In genomic region chr18:30985753-30986152, GRCh38 we compare ENCODE assay signal across 27 cellular contexts. TPM values are rescaled to one million over a fixed set of nuclear protein-coding genes. Genes with fewer than 3 reads are reported as not detected.
DNase-seq lines count a peak whose midpoint lies in the region; ATAC-seq, FAIRE-seq and TF ChIP-seq lines count a peak whose summit lies in the region.
"Had no signal": no experiment of that assay in that cellular context is flagged by ENCODE, and none has a peak within 500 bp of the region (broad histone marks: within the 10 kb centered on the region; RNA-seq: fewer than 3 reads in every experiment).

No MANE protein-coding gene starts in this region.

- DNase-seq in GM12891 (ENCODE audit: insufficient read length, low spot score) (no peak), epithelial cell of esophagus (ENCODE audit: low read depth) (peak; percentile 44), trophoblast cell (no peak)
- DNase-seq in CD8-positive, alpha-beta memory T cell = no peak
- DNase-seq in effector memory CD4-positive, alpha-beta T cell = no peak
- DNase-seq: Calu3, DMS79 treated with DMSO at 0.1 percent for 48 hours, GM23248, Kasumi-1, MV-4-11, NCI-H1105, NCI-H1436 treated with DMSO at 0.1 percent for 48 hours, NCI-H187 treated with DMSO at 0.1 percent for 48 hours, NCI-H446, NCI-H524 treated with DMSO at 0.1 percent for 48 hours, NCI-H774, SK-N-SH, SW 1271 had no signal

- peak; percentile 43 for FAIRE-seq in GM12891 (lab: Jason Lieb, UNC)
- FAIRE-seq: GM18507, RCC 7860 had no signal

- no peaks in the 10 kb centered on the region for H3K27me3 ChIP-seq in trophoblast cell (ENCODE audit: insufficient read depth, low read length)
- no peaks in the 10 kb centered on the region for H3K27me3 ChIP-seq in CD8-positive, alpha-beta memory T cell (ENCODE audit: insufficient read depth, low read length, poor library complexity, severe bottlenecking)
- H3K27me3 ChIP-seq in effector memory CD4-positive, alpha-beta T cell (replicated peaks; ENCODE audit: control insufficient read depth, insufficient read depth, low read length, poor library complexity, severe bottlenecking) = no peaks in the 10 kb centered on the region

- H3K27me3 Mint-ChIP-seq in CD8-positive, alpha-beta memory T cell = no peaks in the 10 kb centered on the region

- no peak overlapping the region for H2AK5ac ChIP-seq in trophoblast cell (ENCODE audit: low read length)

- H3K27ac ChIP-seq in HEK293 (ENCODE audit: extremely low read depth, low read depth, low read length) (no peak overlapping the region), trophoblast cell (ENCODE audit: low read depth, low read length) (no peak overlapping the region)
- no peak overlapping the region for H3K27ac ChIP-seq in CD8-positive, alpha-beta memory T cell (ENCODE audit: low read depth, low read length)
- no peak overlapping the region for H3K27ac ChIP-seq in effector memory CD4-positive, alpha-beta T cell (ENCODE audit: insufficient read depth, low read length, poor library complexity, severe bottlenecking)
- H3K27ac ChIP-seq: GM23248, HL-60 had no signal

- peaks cover 2 to 24% (median 11%) of the 10 kb centered on the region in 5 donors for H3K9me3 Mint-ChIP-seq in CD8-positive, alpha-beta memory T cell

- H3K18ac ChIP-seq in trophoblast cell (ENCODE audit: low read length) = no peak overlapping the region

- H3K36me3 Mint-ChIP-seq in CD8-positive, alpha-beta memory T cell = no peaks in the 10 kb centered on the region
- H3K36me3 Mint-ChIP-seq: CD14-positive monocyte had no signal

- H3K4ac ChIP-seq in trophoblast cell (ENCODE audit: low read depth, low read length) = no peak overlapping the region

- POLR2A ChIA-PET in HEK293 (lab: Yijun Ruan, JAX) = no interaction called here
- POLR2A ChIA-PET in CD8-positive, alpha-beta memory T cell (lab: Charles Lee) = no interaction called here

- H2BK12ac ChIP-seq in trophoblast cell (ENCODE audit: low read length) = no peak overlapping the region

- no peak overlapping the region for H3K9ac ChIP-seq in trophoblast cell (ENCODE audit: low read length)
- H3K9ac ChIP-seq: GM23248, SK-N-SH had no signal

- no peak overlapping the region for H4K91ac ChIP-seq in trophoblast cell (ENCODE audit: low read depth, low read length)

- WGBS in trophoblast cell (ENCODE audit: extremely low coverage, insufficient coverage, insufficient read length) = no CpG with 5 or more reads among the region's 12 CpGs

- H3K4me3 Mint-ChIP-seq in CD8-positive, alpha-beta memory T cell = no peak overlapping the region
- H3K4me3 Mint-ChIP-seq: CD14-positive monocyte had no signal

- no peaks in the 10 kb centered on the region for H3K4me1 Mint-ChIP-seq in CD8-positive, alpha-beta memory T cell

- TF ChIP-seq POLR2A in GM12891 (IDR thresholded peaks at IDR 0.05; ENCODE audit: low read depth, low read length) = no peak

- peak overlapping the region; percentile 63 for H3K23ac ChIP-seq in trophoblast cell (ENCODE audit: low read length)

- no peak overlapping the region for H3K14ac ChIP-seq in trophoblast cell (ENCODE audit: low read length)

- H2BK5ac ChIP-seq in trophoblast cell (ENCODE audit: low read depth, low read length, poor library complexity) = no peak overlapping the region

- no peaks in the 10 kb centered on the region for H3K4me1 ChIP-seq in HEK293 (ENCODE audit: control insufficient read depth, insufficient read depth, low read length)
- H3K4me1 ChIP-seq in trophoblast cell (ENCODE audit: control insufficient read depth in 1 of 2, insufficient read depth in 2 of 2, low read length in 2 of 2) = peaks cover 2 to 4% of the 10 kb centered on the region in 2 experiments
- no peaks in the 10 kb centered on the region for H3K4me1 ChIP-seq in CD8-positive, alpha-beta memory T cell (ENCODE audit: insufficient read depth, low read length)
- H3K4me1 ChIP-seq in effector memory CD4-positive, alpha-beta T cell (ENCODE audit: control insufficient read depth, insufficient read depth, low read length, poor library complexity, severe bottlenecking) = no peaks in the 10 kb centered on the region
- H3K4me1 ChIP-seq: HAP-1 had no signal

- no peak overlapping the region for H3K4me2 ChIP-seq in trophoblast cell (ENCODE audit: low read length)
- H3K4me2 ChIP-seq: SK-N-SH had no signal

- TF ChIP-seq CTCF in HEK293 (tag by site-specific recombination; IDR thresholded peaks at IDR 0.05) = no peak
- no peak for TF ChIP-seq CTCF in epithelial cell of esophagus (IDR thresholded peaks at IDR 0.05; ENCODE audit: insufficient read depth, low read depth, low read length, missing control alignments)

- no peak overlapping the region for H3K4me3 ChIP-seq in HEK293 (ENCODE audit: low read depth, low read length)
- no peak overlapping the region for H3K4me3 ChIP-seq in epithelial cell of esophagus (ENCODE audit: low read length)
- peak overlapping the region; percentile 53 for H3K4me3 ChIP-seq in trophoblast cell (ENCODE audit: low read depth, low read length)
- H3K4me3 ChIP-seq in CD8-positive, alpha-beta memory T cell (ENCODE audit: low read length) = no peak overlapping the region
- H3K4me3 ChIP-seq in effector memory CD4-positive, alpha-beta T cell (ENCODE audit: insufficient read depth, low read depth, low read length, poor library complexity, severe bottlenecking) = no peak overlapping the region
- H3K4me3 ChIP-seq: GM23248, HAP-1 had no signal

- H4K12ac ChIP-seq in trophoblast cell (ENCODE audit: low read depth, low read length) = no peak overlapping the region

- CTCF ChIA-PET in HEK293 (lab: Yijun Ruan, JAX) = no interaction called here
- CTCF ChIA-PET in CD8-positive, alpha-beta memory T cell (lab: Charles Lee) = no interaction called here

- no peak for ATAC-seq in HG03354 (IDR thresholded peaks at IDR 0.05; ENCODE audit: poor library complexity, severe bottlenecking, unreplicated experiment)

- H3K79me1 ChIP-seq in trophoblast cell (ENCODE audit: low read length) = no peaks in the 10 kb centered on the region

- H3K79me2 ChIP-seq in trophoblast cell (ENCODE audit: control insufficient read depth, insufficient read depth, low read length, poor library complexity) = no peaks in the 10 kb centered on the region

- no peak overlapping the region for H2BK120ac ChIP-seq in trophoblast cell (ENCODE audit: insufficient read depth, low read length, poor library complexity)

- no peaks in the 10 kb centered on the region for H3K9me3 ChIP-seq in HEK293 (ENCODE audit: control insufficient read depth, insufficient read depth, low read depth, low read length)
- H3K9me3 ChIP-seq in trophoblast cell (ENCODE audit: insufficient read depth, low read depth, low read length) = peaks cover 2% of the 10 kb centered on the region
- no peaks in the 10 kb centered on the region for H3K9me3 ChIP-seq in CD8-positive, alpha-beta memory T cell (ENCODE audit: low read length)
- H3K9me3 ChIP-seq in effector memory CD4-positive, alpha-beta T cell (ENCODE audit: control insufficient read depth, low read length) = no peaks in the 10 kb centered on the region
- H3K9me3 ChIP-seq: HAP-1, SK-N-SH had no signal

- H3K27ac Mint-ChIP-seq in CD8-positive, alpha-beta memory T cell = no peak overlapping the region
- H3K27ac Mint-ChIP-seq: CD14-positive monocyte had no signal

- H3K36me3 ChIP-seq in HEK293 (ENCODE audit: control insufficient read depth in 2 of 2, insufficient read depth in 1 of 2, low read length in 2 of 2) = no peaks in the 10 kb centered on the region
- H3K36me3 ChIP-seq in trophoblast cell (ENCODE audit: control insufficient read depth in 1 of 2, insufficient read depth in 2 of 2, low read length in 2 of 2) = no peaks in the 10 kb centered on the region
- H3K36me3 ChIP-seq in CD8-positive, alpha-beta memory T cell (ENCODE audit: insufficient read depth, low read length) = no peaks in the 10 kb centered on the region
- no peaks in the 10 kb centered on the region for H3K36me3 ChIP-seq in effector memory CD4-positive, alpha-beta T cell (ENCODE audit: control insufficient read depth, insufficient read depth, low read length)
- H3K36me3 ChIP-seq: HAP-1 had no signal

- no peak overlapping the region for H4K8ac ChIP-seq in trophoblast cell (ENCODE audit: low read depth, low read length)

- H2AFZ ChIP-seq in trophoblast cell (ENCODE audit: insufficient read depth, low read length, poor library complexity) = no peak overlapping the region
- H2AFZ ChIP-seq: GM23248 had no signal

TF ChIP-seq in GM12891, 5 proteins besides CTCF, POLR2A, EP300 and RAD21:
- no peak for TF ChIP-seq PAX5 (IDR thresholded peaks at IDR 0.05; ENCODE audit: insufficient read depth, low read length, severe bottlenecking)
- peak; percentile 18; the same call in 1 of the 2 replicates for TF ChIP-seq POU2F2 (IDR thresholded peaks at IDR 0.05; ENCODE audit: low read depth, low read length)

TF ChIP-seq in HEK293, 187 proteins besides CTCF, POLR2A, EP300 and RAD21 (continues in another document):
- TF ChIP-seq TRIM28 (IDR thresholded peaks at IDR 0.05; ENCODE audit: borderline replicate concordance, low read length) = no peak
- no peak for TF ChIP-seq ZFP3 (tag by site-specific recombination; IDR thresholded peaks at IDR 0.05; ENCODE audit: low read depth)
- TF ChIP-seq ZNF639 (tag by site-specific recombination; IDR thresholded peaks at IDR 0.05) = no peak
- TF ChIP-seq ZNF433 (tag by site-specific recombination; IDR thresholded peaks at IDR 0.05; ENCODE audit: low read depth) = no peak
- TF ChIP-seq EGR2 (tag by site-specific recombination; IDR thresholded peaks at IDR 0.05; ENCODE audit: low read depth) = 0 out of 2 replicates have a peak, but pooled peaks have one; percentile 10
- peak; percentile 76 for TF ChIP-seq ZFHX2 (tag by site-specific recombination; conservative IDR thresholded peaks at IDR 0.05)
- no peak for TF ChIP-seq ZNF791 (tag by site-specific recombination; IDR thresholded peaks at IDR 0.05)
- no peak for TF ChIP-seq OVOL3 (tag by site-specific recombination; IDR thresholded peaks at IDR 0.05)
- TF ChIP-seq ZSCAN30 (tag by site-specific recombination; IDR thresholded peaks at IDR 0.05) = no peak
- TF ChIP-seq ZNF239 (tag by site-specific recombination; IDR thresholded peaks at IDR 0.05) = 0 out of 2 replicates have a peak, but pooled peaks have one; percentile 55

RNA-seq across cellular contexts. Expression of gene DSC3, which starts 56.8 kb away (rescaled TPM):
- polyA plus RNA-seq in GM12891 (2012; ENCODE audit: low read depth, missing spikeins) = 0.89 TPM
- polyA plus RNA-seq in trophoblast cell (2013) = 0.38 and 0.42 TPM in 2 replicates
- total RNA-seq in CD8-positive, alpha-beta memory T cell = not detected
- not detected for polyA plus RNA-seq in CD8-positive, alpha-beta memory T cell
- total RNA-seq: A673, GM23248, M059J had no signal
- polyA plus RNA-seq: CD14-positive monocyte, GM23248, SK-N-SH had no signal
